3 cellular contexts compared by ENCODE assay signal in the genomic region with DNA sequence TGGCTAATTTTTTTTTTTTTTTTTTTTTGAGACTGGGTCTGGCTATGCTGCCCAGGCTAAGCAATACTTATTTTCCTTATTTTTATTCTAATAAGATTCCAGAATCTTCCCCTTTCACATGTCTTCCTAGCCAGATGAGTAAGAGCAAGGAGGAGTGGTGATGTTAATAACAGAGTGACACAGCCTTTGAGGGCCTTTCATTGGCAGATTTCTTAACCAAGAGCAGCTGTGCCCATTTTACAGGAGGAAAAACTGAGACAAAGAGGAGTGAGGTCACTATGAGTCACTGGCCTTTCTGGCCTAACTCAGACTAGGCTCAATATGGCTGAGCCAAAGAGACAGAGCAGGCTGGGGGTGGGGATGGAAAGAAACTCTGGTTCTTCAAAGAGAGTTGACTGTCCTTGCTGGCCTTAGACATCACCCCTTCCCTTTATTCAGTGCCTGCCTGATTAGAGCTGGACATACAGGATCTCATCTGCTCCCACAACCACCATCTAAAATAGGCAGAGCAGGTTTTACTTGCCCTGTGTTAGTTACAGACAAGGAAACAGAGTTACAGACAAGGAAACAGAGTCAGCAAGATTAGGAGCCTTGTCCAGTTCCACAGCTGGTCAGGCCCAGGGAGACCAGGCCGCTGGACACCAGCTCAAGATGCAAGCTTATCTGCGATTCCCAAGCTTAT.
TF ChIP-seq lines count a peak whose summit lies in the region.

No MANE protein-coding gene starts in this region.

TF ChIP-seq in A549, 52 proteins besides CTCF, POLR2A, EP300 and RAD21:
- TF ChIP-seq RCOR1 (IDR thresholded peaks at IDR 0.05; ENCODE audit: low read depth, low read length) (peak; percentile 86), PHF8 (IDR thresholded peaks at IDR 0.05; ENCODE audit: borderline replicate concordance, low read depth) (no peak), FOSL2 (IDR thresholded peaks at IDR 0.05) (no peak), FOSL2 (CRISPR knock-in tag; IDR thresholded peaks at IDR 0.05) (peak; percentile 74), KDM1A (IDR thresholded peaks at IDR 0.05; ENCODE audit: low read depth) (peak; percentile 88), HDAC2 (IDR thresholded peaks at IDR 0.05) (peak; percentile 88), TP53 (CRISPR knock-in tag; IDR thresholded peaks at IDR 0.05) (no peak), CHD4 (IDR thresholded peaks at IDR 0.05; ENCODE audit: borderline replicate concordance) (0 out of 2 replicates have a peak, but pooled peaks have one; percentile 32), CEBPB (IDR thresholded peaks at IDR 0.05) (no peak)
- TF ChIP-seq, protein P1, sequence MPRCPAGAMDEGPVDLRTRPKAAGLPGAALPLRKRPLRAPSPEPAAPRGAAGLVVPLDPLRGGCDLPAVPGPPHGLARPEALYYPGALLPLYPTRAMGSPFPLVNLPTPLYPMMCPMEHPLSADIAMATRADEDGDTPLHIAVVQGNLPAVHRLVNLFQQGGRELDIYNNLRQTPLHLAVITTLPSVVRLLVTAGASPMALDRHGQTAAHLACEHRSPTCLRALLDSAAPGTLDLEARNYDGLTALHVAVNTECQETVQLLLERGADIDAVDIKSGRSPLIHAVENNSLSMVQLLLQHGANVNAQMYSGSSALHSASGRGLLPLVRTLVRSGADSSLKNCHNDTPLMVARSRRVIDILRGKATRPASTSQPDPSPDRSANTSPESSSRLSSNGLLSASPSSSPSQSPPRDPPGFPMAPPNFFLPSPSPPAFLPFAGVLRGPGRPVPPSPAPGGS (IDR thresholded peaks at IDR 0.05) = no peak

TF ChIP-seq in GM12891, 5 proteins besides CTCF, POLR2A, EP300 and RAD21:
- TF ChIP-seq TAF1 (IDR thresholded peaks at IDR 0.05; ENCODE audit: low read depth, low read length) (no peak), POLR2AphosphoS5 (IDR thresholded peaks at IDR 0.05; ENCODE audit: low read depth, low read length) (no peak), SPI1 (IDR thresholded peaks at IDR 0.05; ENCODE audit: low read depth, low read length) (no peak), POU2F2 (IDR thresholded peaks at IDR 0.05; ENCODE audit: low read depth, low read length) (no peak), PAX5 (IDR thresholded peaks at IDR 0.05; ENCODE audit: insufficient read depth, low read length, severe bottlenecking) (no peak)

TF ChIP-seq in HepG2, 621 proteins besides CTCF, POLR2A, EP300 and RAD21 (continues in another document):
- no peak for TF ChIP-seq TGIF2 (CRISPR knock-in tag; IDR thresholded peaks at IDR 0.05)
- TF ChIP-seq, protein P2, sequence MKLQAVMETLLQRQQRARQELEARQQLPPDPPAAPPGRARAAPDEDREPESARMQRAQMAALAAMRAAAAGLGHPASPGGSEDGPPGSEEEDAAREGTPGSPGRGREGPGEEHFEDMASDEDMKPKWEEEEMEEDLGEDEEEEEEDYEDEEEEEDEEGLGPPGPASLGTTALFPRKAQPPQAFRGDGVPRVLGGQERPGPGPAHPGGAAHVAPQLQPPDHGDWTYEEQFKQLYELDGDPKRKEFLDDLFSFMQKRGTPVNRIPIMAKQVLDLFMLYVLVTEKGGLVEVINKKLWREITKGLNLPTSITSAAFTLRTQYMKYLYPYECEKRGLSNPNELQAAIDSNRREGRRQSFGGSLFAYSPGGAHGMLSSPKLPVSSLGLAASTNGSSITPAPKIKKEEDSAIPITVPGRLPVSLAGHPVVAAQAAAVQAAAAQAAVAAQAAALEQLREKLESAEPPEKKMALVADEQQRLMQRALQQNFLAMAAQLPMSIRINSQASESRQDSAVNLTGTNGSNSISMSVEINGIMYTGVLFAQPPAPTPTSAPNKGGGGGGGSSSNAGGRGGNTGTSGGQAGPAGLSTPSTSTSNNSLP (IDR thresholded peaks at IDR 0.05; ENCODE audit: low read depth, low read length) = no peak
- TF ChIP-seq NFKB2 (CRISPR knock-in tag; IDR thresholded peaks at IDR 0.05; ENCODE audit: borderline replicate concordance) = no peak
- no peak for TF ChIP-seq CBX5 (CRISPR knock-in tag; IDR thresholded peaks at IDR 0.05; ENCODE audit: borderline replicate concordance)
- peak; percentile 85 for TF ChIP-seq ADNP (CRISPR knock-in tag; IDR thresholded peaks at IDR 0.05)
- TF ChIP-seq ZNF784 (CRISPR knock-in tag; IDR thresholded peaks at IDR 0.05; ENCODE audit: borderline replicate concordance) = no peak
- no peak for TF ChIP-seq ARNT (IDR thresholded peaks at IDR 0.05)
- TF ChIP-seq, protein P3, sequence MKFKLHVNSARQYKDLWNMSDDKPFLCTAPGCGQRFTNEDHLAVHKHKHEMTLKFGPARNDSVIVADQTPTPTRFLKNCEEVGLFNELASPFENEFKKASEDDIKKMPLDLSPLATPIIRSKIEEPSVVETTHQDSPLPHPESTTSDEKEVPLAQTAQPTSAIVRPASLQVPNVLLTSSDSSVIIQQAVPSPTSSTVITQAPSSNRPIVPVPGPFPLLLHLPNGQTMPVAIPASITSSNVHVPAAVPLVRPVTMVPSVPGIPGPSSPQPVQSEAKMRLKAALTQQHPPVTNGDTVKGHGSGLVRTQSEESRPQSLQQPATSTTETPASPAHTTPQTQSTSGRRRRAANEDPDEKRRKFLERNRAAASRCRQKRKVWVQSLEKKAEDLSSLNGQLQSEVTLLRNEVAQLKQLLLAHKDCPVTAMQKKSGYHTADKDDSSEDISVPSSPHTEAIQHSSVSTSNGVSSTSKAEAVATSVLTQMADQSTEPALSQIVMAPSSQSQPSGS (CRISPR knock-in tag; IDR thresholded peaks at IDR 0.05) = no peak
- no peak for TF ChIP-seq MED13 (CRISPR knock-in tag; IDR thresholded peaks at IDR 0.05)
- no peak for TF ChIP-seq SMC3 (IDR thresholded peaks at IDR 0.05; ENCODE audit: low read length)
- peak; percentile 93 for TF ChIP-seq ZNF121 (CRISPR knock-in tag; IDR thresholded peaks at IDR 0.05)
- TF ChIP-seq DZIP1 (CRISPR knock-in tag; IDR thresholded peaks at IDR 0.05) = no peak
- TF ChIP-seq ZNF296 (CRISPR knock-in tag; conservative IDR thresholded peaks at IDR 0.05) = no peak
- TF ChIP-seq ZNF841 (CRISPR knock-in tag; IDR thresholded peaks at IDR 0.05; ENCODE audit: borderline replicate concordance) = no peak
- TF ChIP-seq ZNF17 (CRISPR knock-in tag; IDR thresholded peaks at IDR 0.05) = no peak
- TF ChIP-seq, protein P4, sequence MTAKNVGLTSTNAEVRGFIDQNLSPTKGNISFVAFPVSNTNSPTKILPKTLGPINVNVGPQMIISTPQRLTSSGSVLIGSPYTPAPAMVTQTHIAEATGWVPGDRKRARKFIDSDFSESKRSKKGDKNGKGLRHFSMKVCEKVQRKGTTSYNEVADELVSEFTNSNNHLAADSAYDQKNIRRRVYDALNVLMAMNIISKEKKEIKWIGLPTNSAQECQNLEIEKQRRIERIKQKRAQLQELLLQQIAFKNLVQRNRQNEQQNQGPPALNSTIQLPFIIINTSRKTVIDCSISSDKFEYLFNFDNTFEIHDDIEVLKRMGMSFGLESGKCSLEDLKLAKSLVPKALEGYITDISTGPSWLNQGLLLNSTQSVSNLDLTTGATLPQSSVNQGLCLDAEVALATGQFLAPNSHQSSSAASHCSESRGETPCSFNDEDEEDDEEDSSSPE (CRISPR knock-in tag; IDR thresholded peaks at IDR 0.05) = no peak
- TF ChIP-seq ZNF614 (CRISPR knock-in tag; IDR thresholded peaks at IDR 0.05; ENCODE audit: borderline replicate concordance) = no peak
- TF ChIP-seq JARID2 (CRISPR knock-in tag; IDR thresholded peaks at IDR 0.05; ENCODE audit: insufficient replicate concordance) = no peak
- peak; percentile 42; the same call in 1 of the 2 replicates for TF ChIP-seq AKNA (CRISPR knock-in tag; IDR thresholded peaks at IDR 0.05; ENCODE audit: borderline replicate concordance)
- peak; percentile 52 for TF ChIP-seq CREB1 (IDR thresholded peaks at IDR 0.05)
- no peak for TF ChIP-seq CREB1 (CRISPR knock-in tag; IDR thresholded peaks at IDR 0.05)
- TF ChIP-seq RELA (CRISPR knock-in tag; IDR thresholded peaks at IDR 0.05) = no peak
- peak; percentile 29; the same call in 1 of the 2 replicates for TF ChIP-seq FOSL2 (CRISPR knock-in tag; IDR thresholded peaks at IDR 0.05)
- no peak for TF ChIP-seq ZNF670 (CRISPR knock-in tag; IDR thresholded peaks at IDR 0.05; ENCODE audit: borderline replicate concordance)
- TF ChIP-seq ZMYM3 (CRISPR knock-in tag; IDR thresholded peaks at IDR 0.05) = peak; percentile 97
- no peak for TF ChIP-seq IRF2 (CRISPR knock-in tag; IDR thresholded peaks at IDR 0.05)
- TF ChIP-seq, protein P5, sequence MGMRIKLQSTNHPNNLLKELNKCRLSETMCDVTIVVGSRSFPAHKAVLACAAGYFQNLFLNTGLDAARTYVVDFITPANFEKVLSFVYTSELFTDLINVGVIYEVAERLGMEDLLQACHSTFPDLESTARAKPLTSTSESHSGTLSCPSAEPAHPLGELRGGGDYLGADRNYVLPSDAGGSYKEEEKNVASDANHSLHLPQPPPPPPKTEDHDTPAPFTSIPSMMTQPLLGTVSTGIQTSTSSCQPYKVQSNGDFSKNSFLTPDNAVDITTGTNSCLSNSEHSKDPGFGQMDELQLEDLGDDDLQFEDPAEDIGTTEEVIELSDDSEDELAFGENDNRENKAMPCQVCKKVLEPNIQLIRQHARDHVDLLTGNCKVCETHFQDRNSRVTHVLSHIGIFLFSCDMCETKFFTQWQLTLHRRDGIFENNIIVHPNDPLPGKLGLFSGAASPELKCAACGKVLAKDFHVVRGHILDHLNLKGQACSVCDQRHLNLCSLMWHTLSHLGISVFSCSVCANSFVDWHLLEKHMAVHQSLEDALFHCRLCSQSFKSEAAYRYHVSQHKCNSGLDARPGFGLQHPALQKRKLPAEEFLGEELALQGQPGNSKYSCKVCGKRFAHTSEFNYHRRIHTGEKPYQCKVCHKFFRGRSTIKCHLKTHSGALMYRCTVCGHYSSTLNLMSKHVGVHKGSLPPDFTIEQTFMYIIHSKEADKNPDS (CRISPR knock-in tag; IDR thresholded peaks at IDR 0.05) = no peak
- TF ChIP-seq MAFF (IDR thresholded peaks at IDR 0.05; ENCODE audit: low read depth, low read length) = no peak
- TF ChIP-seq ZBTB25 (CRISPR knock-in tag; IDR thresholded peaks at IDR 0.05) = no peak
- no peak for TF ChIP-seq ZNF225 (CRISPR knock-in tag; IDR thresholded peaks at IDR 0.05)
- no peak for TF ChIP-seq NCOA2 (CRISPR knock-in tag; IDR thresholded peaks at IDR 0.05)
- TF ChIP-seq HNF4A (CRISPR knock-in tag; IDR thresholded peaks at IDR 0.05) = no peak
- TF ChIP-seq NR1H2 (CRISPR knock-in tag; IDR thresholded peaks at IDR 0.05; ENCODE audit: borderline replicate concordance, low read depth) = no peak
- TF ChIP-seq NR2F1 (CRISPR knock-in tag; IDR thresholded peaks at IDR 0.05) = no peak
- no peak for TF ChIP-seq MYC (CRISPR knock-in tag; IDR thresholded peaks at IDR 0.05; ENCODE audit: borderline replicate concordance)
- no peak for TF ChIP-seq ZFAT (CRISPR knock-in tag; conservative IDR thresholded peaks at IDR 0.05)
- TF ChIP-seq ATF7-NPFF (CRISPR knock-in tag; IDR thresholded peaks at IDR 0.05; ENCODE audit: low read depth) = no peak
